Comparison of ENCODE assay signal across 10 cellular contexts in genomic region chr9:72304538-72304937, GRCh38.
A peak's percentile ranks its signal among the peaks of the same experiment; 100 is the strongest.
DNase-seq lines count a peak whose midpoint lies in the region; ATAC-seq and TF ChIP-seq lines count a peak whose summit lies in the region.
"Had no signal": no experiment of that assay in that cellular context is flagged by ENCODE, and none has a peak within 500 bp of the region (broad histone marks: within the 10 kb centered on the region; RNA-seq: fewer than 3 reads in every experiment).

No MANE protein-coding gene starts in this region.

- DNase-seq in BE2C (no peak), IMR-90 (no peak), esophagus squamous epithelium (lab: John Stamatoyannopoulos, UW) (no peak), NCI-H1092 (lab: John Stamatoyannopoulos, UW) (no peak), left colon (no peak)
- DNase-seq in stimulated activated CD4-positive, alpha-beta T cell treated with anti-CD3 and anti-CD28 coated beads, Interleukin-4, amount 100 ng/mL, for 24 hours = no peak
- DNase-seq: GOT3, NCI-H2081 treated with DMSO at 0.1 percent for 48 hours had no signal

- H2BK15ac ChIP-seq in IMR-90 (ENCODE audit: low read depth, low read length) = no peak overlapping the region

- H3K18ac ChIP-seq in IMR-90 (ENCODE audit: low read depth, low read length) = peak overlapping the region; percentile 60; the same call in 1 of the 2 replicates

- peak; percentile 6; the same call in 1 of the 2 replicates for ATAC-seq in IMR-90 (ENCODE audit: low read depth)
- no peak for ATAC-seq in HG03196 (IDR thresholded peaks at IDR 0.05; ENCODE audit: unreplicated experiment)
- ATAC-seq in left colon = no peak

- H2BK20ac ChIP-seq in IMR-90 (ENCODE audit: low read depth, low read length) = no peak overlapping the region

- H3K9me3 ChIP-seq in BE2C = no peaks in the 10 kb centered on the region
- H3K9me3 ChIP-seq in IMR-90 (ENCODE audit: control insufficient read depth, insufficient read depth, low read length) = no peaks in the 10 kb centered on the region
- no peaks in the 10 kb centered on the region for H3K9me3 ChIP-seq in esophagus squamous epithelium
- H3K9me3 ChIP-seq in neutrophil = no peaks in the 10 kb centered on the region

- 0 out of 2 replicates have a peak overlapping the region, but pooled peaks have one; percentile 73 for H2BK120ac ChIP-seq in IMR-90 (ENCODE audit: low read depth, low read length)

- TF ChIP-seq POLR2A in IMR-90 (IDR thresholded peaks at IDR 0.05; ENCODE audit: low read depth, low read length) (no peak), esophagus squamous epithelium (IDR thresholded peaks at IDR 0.05) (no peak)

- H4K91ac ChIP-seq in IMR-90 (ENCODE audit: insufficient read depth, low read depth, low read length) = peak overlapping the region; percentile 52; the same call in 1 of the 2 replicates

- peak overlapping the region; percentile 65; the same call in 1 of the 2 replicates for H3K9ac ChIP-seq in IMR-90 (ENCODE audit: low read depth, low read length)

- dilution Hi-C loops in IMR-90 (cut with HindIII; ENCODE audit: low sequenced_read_pairs, unreplicated experiment) = no loop called here

- no TSS peak for BruUV-seq in IMR-90 (replicated peaks; lab: Mats Ljungman, UMichigan)

- 0 out of 2 replicates have a peak overlapping the region, but pooled peaks have one; percentile 34 for H3K4me3 ChIP-seq in BE2C (ENCODE audit: low read depth, low read length)
- no peak overlapping the region for H3K4me3 ChIP-seq in IMR-90 (ENCODE audit: insufficient read depth, low read depth, low read length)
- H3K4me3 ChIP-seq in esophagus squamous epithelium = peak overlapping the region in 3 of 4 donors; percentile 32 to 56 (median 45)
- peak overlapping the region; percentile 55 to 56 for H3K4me3 ChIP-seq in neutrophil (ENCODE audit: low read depth in 1 of 2, low read length in 1 of 2)

- WGBS in IMR-90 (ENCODE audit: extremely low coverage in 2 of 2, insufficient read length in 1 of 2), 2 experiments = no CpG with 5 or more reads among the region's 1 CpG
- 25 to 40% methylated on average over 1 of the region's 1 CpG for WGBS in esophagus squamous epithelium, 2 donors

- H4K20me1 ChIP-seq in IMR-90 (ENCODE audit: insufficient read depth, low read length) = no peaks in the 10 kb centered on the region

- H3K9me1 ChIP-seq in IMR-90 (ENCODE audit: insufficient read depth, low read length) = no peaks in the 10 kb centered on the region

- no peak overlapping the region for H3K56ac ChIP-seq in IMR-90 (ENCODE audit: extremely low read depth, insufficient read depth, low read length)

- H3K4ac ChIP-seq in IMR-90 (ENCODE audit: low read depth, low read length) = peak overlapping the region; percentile 64; the same call in 1 of the 2 replicates

- H3K27me3 ChIP-seq in BE2C (no peaks in the 10 kb centered on the region), IMR-90 (ENCODE audit: control insufficient read depth, insufficient read depth, low read length) (no peaks in the 10 kb centered on the region), esophagus squamous epithelium (no peaks in the 10 kb centered on the region), neutrophil (no peaks in the 10 kb centered on the region)

- TF ChIP-seq CTCF in BE2C (IDR thresholded peaks at IDR 0.05; ENCODE audit: low read depth, low read length) = no peak
- no peak for TF ChIP-seq CTCF in IMR-90 (conservative IDR thresholded peaks at IDR 0.05; ENCODE audit: low read depth, low read length)
- no peak for TF ChIP-seq CTCF in esophagus squamous epithelium (IDR thresholded peaks at IDR 0.05)
- no peak for TF ChIP-seq CTCF in neutrophil (IDR thresholded peaks at IDR 0.05)

- H4K5ac ChIP-seq in IMR-90 (ENCODE audit: low read depth, low read length) = peak overlapping the region; percentile 59; the same call in 1 of the 2 replicates

- no peaks in the 10 kb centered on the region for H3K4me1 ChIP-seq in BE2C
- H3K4me1 ChIP-seq in IMR-90 (ENCODE audit: control insufficient read depth, insufficient read depth, low read length) = no peaks in the 10 kb centered on the region
- peaks cover 0 to 38% (median 14%) of the 10 kb centered on the region in 3 donors for H3K4me1 ChIP-seq in esophagus squamous epithelium
- peaks cover 51 to 56% of the 10 kb centered on the region in 2 experiments for H3K4me1 ChIP-seq in neutrophil (ENCODE audit: control insufficient read depth in 1 of 2, insufficient read depth in 1 of 2, low read depth in 1 of 2, low read length in 1 of 2)

- TF ChIP-seq RAD21 in IMR-90 (IDR thresholded peaks at IDR 0.05; ENCODE audit: low read length) = no peak

- H2AK9ac ChIP-seq in IMR-90 (replicated peaks; ENCODE audit: low read depth, low read length, poor library complexity) = no peak overlapping the region

- H3K4me2 ChIP-seq in IMR-90 (ENCODE audit: low read depth, low read length) = peak overlapping the region; percentile 62; the same call in 1 of the 2 replicates

- no peak overlapping the region for H2AK5ac ChIP-seq in IMR-90 (ENCODE audit: low read depth, low read length)

- peak overlapping the region; percentile 38 for H2BK5ac ChIP-seq in IMR-90 (ENCODE audit: low read depth, low read length, poor library complexity, severe bottlenecking)

- no peaks in the 10 kb centered on the region; a peak in 1 of 4 replicates for H3K79me1 ChIP-seq in IMR-90 (ENCODE audit: low read depth in 1 of 2, low read length in 2 of 2)

- H3K14ac ChIP-seq in IMR-90 (replicated peaks; ENCODE audit: low read depth, low read length) = no peak overlapping the region

- H3K23ac ChIP-seq in IMR-90 (ENCODE audit: low read depth, low read length) = peak overlapping the region; percentile 55; the same call in 1 of the 2 replicates

- peak overlapping the region; percentile 22 to 83; a peak in 3 of 4 replicates for H4K8ac ChIP-seq in IMR-90 (ENCODE audit: low read depth in 2 of 2, low read length in 2 of 2)

- CTCF ChIA-PET in IMR-90 (lab: Yijun Ruan, JAX) = interaction anchor here (1.0 kb wide), 1 partner anchor 517 kb away, joined by 3 read pairs; no protein-coding TSS in a partner anchor

- H3K27ac ChIP-seq in IMR-90 (ENCODE audit: insufficient read depth, low read length) (peak overlapping the region; percentile 45; the same call in 1 of the 2 replicates), esophagus squamous epithelium (peak overlapping the region in 3 of 4 donors; percentile 84 to 94 (median 86)), neutrophil (peak overlapping the region; percentile 88)

- POLR2A ChIA-PET in IMR-90 (lab: Charles Lee; ENCODE audit: unreplicated experiment) = interaction anchor here (0.9 kb wide), 1 partner anchor 11 kb away, joined by 3 read pairs; no protein-coding TSS in a partner anchor

- H3K36me3 ChIP-seq in BE2C (no peaks in the 10 kb centered on the region), IMR-90 (ENCODE audit: control insufficient read depth, insufficient read depth, low read length) (no peaks in the 10 kb centered on the region), esophagus squamous epithelium (no peaks in the 10 kb centered on the region), neutrophil (no peaks in the 10 kb centered on the region)

- in situ Hi-C loops in IMR-90 (cut with MboI; ENCODE audit: low sequenced_read_pairs) = no loop called here

- intact Hi-C loops in IMR-90 (cut with micrococcal nuclease) = loop anchor here (10.0 kb wide), 1 partner anchor 180 kb away; no protein-coding TSS in a partner anchor
- intact Hi-C loops in esophagus squamous epithelium (cut with DNase I) = no loop called here
- intact Hi-C loops in left colon (cut with DNase I, micrococcal nuclease) = no loop called here

- peak overlapping the region; percentile 33 for H2AFZ ChIP-seq in IMR-90 (replicated peaks; ENCODE audit: low read length, poor library complexity)

TF ChIP-seq in IMR-90, 13 proteins besides CTCF, POLR2A, EP300 and RAD21:
- no peak for TF ChIP-seq RFX5 (IDR thresholded peaks at IDR 0.05; ENCODE audit: low read depth, low read length)
- no peak for TF ChIP-seq FOS (IDR thresholded peaks at IDR 0.05; ENCODE audit: low read depth, low read length)
- TF ChIP-seq, protein P1, sequence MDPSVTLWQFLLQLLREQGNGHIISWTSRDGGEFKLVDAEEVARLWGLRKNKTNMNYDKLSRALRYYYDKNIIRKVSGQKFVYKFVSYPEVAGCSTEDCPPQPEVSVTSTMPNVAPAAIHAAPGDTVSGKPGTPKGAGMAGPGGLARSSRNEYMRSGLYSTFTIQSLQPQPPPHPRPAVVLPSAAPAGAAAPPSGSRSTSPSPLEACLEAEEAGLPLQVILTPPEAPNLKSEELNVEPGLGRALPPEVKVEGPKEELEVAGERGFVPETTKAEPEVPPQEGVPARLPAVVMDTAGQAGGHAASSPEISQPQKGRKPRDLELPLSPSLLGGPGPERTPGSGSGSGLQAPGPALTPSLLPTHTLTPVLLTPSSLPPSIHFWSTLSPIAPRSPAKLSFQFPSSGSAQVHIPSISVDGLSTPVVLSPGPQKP (IDR thresholded peaks at IDR 0.05; ENCODE audit: borderline replicate concordance, low read depth, low read length) = no peak
- TF ChIP-seq MAFK (IDR thresholded peaks at IDR 0.05; ENCODE audit: low read depth, low read length) = no peak
- TF ChIP-seq CEBPB (IDR thresholded peaks at IDR 0.05; ENCODE audit: low read depth, low read length) = no peak
- no peak for TF ChIP-seq CHD1 (IDR thresholded peaks at IDR 0.05; ENCODE audit: low read depth, low read length)
- no peak for TF ChIP-seq MAZ (IDR thresholded peaks at IDR 0.05; ENCODE audit: borderline replicate concordance, low read depth, low read length)
- TF ChIP-seq MXI1 (IDR thresholded peaks at IDR 0.05; ENCODE audit: borderline replicate concordance, low read depth, low read length) = no peak
- TF ChIP-seq NFE2L2 (IDR thresholded peaks at IDR 0.05; ENCODE audit: low read depth, low read length) = no peak
- no peak for TF ChIP-seq USF2 (IDR thresholded peaks at IDR 0.05; ENCODE audit: low read depth, low read length)
